ENCODE assay signal across 26 cellular contexts in the genomic region with DNA sequence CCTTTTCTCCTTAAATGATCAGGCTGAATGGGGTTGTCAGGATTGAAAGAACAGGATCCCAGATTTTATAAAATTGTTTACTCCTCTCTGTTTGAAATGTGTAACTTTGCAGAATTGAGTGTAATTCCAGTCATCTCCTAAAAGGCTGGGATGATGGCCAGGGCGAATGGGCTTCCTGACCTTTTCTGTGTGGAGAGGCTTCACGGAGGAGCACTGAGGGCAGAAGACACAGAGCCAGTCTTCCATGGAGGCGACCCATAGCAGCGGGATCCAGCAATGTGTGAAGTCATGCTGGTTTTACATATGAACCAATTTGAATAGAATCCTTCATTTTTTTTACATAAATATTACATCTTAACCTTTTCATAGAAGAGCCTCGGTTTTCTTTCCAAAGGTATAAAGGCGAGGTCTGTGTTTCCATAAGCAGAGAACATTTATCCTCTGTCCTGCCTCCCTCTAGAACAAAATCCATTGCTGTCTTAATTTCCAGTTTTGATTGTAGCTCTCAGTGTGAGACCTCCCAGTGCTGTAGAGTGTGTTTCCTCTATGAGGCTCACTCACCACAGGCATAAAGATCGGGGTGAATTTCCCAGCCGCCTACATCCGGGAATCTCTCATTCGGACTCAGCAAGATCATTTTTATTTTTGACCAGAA.
"Had no signal": no experiment of that assay in that cellular context is flagged by ENCODE, and none has a peak within 500 bp of the region (broad histone marks: within the 10 kb centered on the region; RNA-seq: fewer than 3 reads in every experiment).

No MANE protein-coding gene starts in this region.

- H3K4me1 ChIP-seq: breast epithelium had no signal

- H3K4me3 ChIP-seq: breast epithelium, colonic mucosa, dorsolateral prefrontal cortex, skin epidermis, thoracic aorta, upper lobe of right lung had no signal

- DNase-seq: activated CD4-positive, alpha-beta memory T cell treated with anti-CD3 and anti-CD28 coated beads, Interleukin-2, amount 10 ng/mL, durations not matched to agents 7 days and 5 days; activated CD4-positive, alpha-beta T cell treated with anti-CD3 and anti-CD28 coated beads, Interleukin-2, amount 10 ng/mL, durations not matched to agents 24 days and 14 days; activated CD4-positive, CD25-positive, alpha-beta regulatory T cell treated with anti-CD3 and anti-CD28 coated beads, Interleukin-2, amount 50 U/mL, for 72 hours; activated CD8-positive, alpha-beta memory T cell treated with anti-CD3 and anti-CD28 coated beads, Interleukin-2, amount 50 U/mL, for 48 hours; activated gamma-delta T cell treated with Interleukin-2 at 50 U/mL for 16 hours; activated naive CD4-positive, alpha-beta T cell treated with anti-CD3 and anti-CD28 coated beads, Interleukin-2, amount 50 U/mL, for 16 hours; activated T-cell treated with anti-CD3 and anti-CD28 coated beads, Interleukin-2, amount 50 U/mL, for 24 hours; amniotic stem cell; central memory CD4-positive, alpha-beta T cell; colonic mucosa; effector memory CD4-positive, alpha-beta T cell; left cardiac atrium; naive thymus-derived CD8-positive, alpha-beta T cell; stimulated activated CD4-positive, alpha-beta T cell treated with anti-CD3 and anti-CD28 coated beads, Interleukin-4, amount 100 ng/mL, for 24 hours; T-helper 2 cell; upper lobe of right lung had no signal

- H3K27me3 ChIP-seq: breast epithelium, colonic mucosa, dorsolateral prefrontal cortex, upper lobe of right lung had no signal

- ATAC-seq: activated T-helper 17 cell treated with anti-CD3 and anti-CD28 coated beads, Interleukin-2, amount 50 U/mL, for 72 hours; left cardiac atrium; naive thymus-derived CD8-positive, alpha-beta T cell; sciatic nerve; stimulated activated effector memory CD8-positive, alpha-beta T cell treated with anti-CD3 and anti-CD28 coated beads, Interleukin-12 subunit alpha, Interleukin-12 subunit beta, amount 100 ng/mL, for 72 hours; upper lobe of right lung had no signal

- FAIRE-seq: astrocyte, frontal cortex, islet of Langerhans had no signal

- H3K27ac ChIP-seq: breast epithelium, dorsolateral prefrontal cortex, skin epidermis, thoracic aorta, upper lobe of right lung had no signal

- H3K9me3 ChIP-seq: breast epithelium, colonic mucosa, thoracic aorta, upper lobe of right lung had no signal

- H3K36me3 ChIP-seq: breast epithelium, colonic mucosa, thoracic aorta, upper lobe of right lung had no signal
